Comparison of ENCODE assay signal across 25 cellular contexts in the genomic region with DNA sequence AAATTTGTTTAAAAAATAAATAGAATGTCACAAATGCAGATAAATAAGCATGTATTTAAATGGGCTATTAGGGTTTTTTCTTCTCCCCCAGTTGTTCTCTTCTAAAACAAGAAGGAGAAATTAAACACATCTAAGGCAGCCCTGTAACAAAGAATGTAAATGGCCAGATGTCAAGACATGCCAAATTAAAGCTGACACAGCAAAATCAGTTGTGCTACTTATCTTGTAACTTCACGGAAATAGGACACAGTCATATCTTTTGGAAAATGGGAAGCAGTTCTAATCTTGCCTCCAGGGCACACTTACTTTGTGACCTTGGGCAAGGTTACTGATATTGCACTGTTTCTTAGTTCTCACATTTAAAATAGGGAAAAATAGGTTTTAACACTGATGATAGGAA.
"Had no signal": no experiment of that assay in that cellular context is flagged by ENCODE, and none has a peak within 500 bp of the region (broad histone marks: within the 10 kb centered on the region; RNA-seq: fewer than 3 reads in every experiment).

No MANE protein-coding gene starts in this region.

- H3K9me3 ChIP-seq: MG63, SJCRH30 had no signal

- H3K27ac ChIP-seq: PC-9, Peyer's patch, SJCRH30 had no signal

- H3K4me2 ChIP-seq: PC-9 had no signal

- H2AFZ ChIP-seq: PC-9 had no signal

- H3K4me3 ChIP-seq: MG63, PC-9, Peyer's patch, SJCRH30 had no signal

- DNase-seq: Karpas-422; KG1; MG63; NCI-H1092; NCI-H1105 treated with DMSO at 0.1 percent for 48 hours; NCI-H1417 treated with DMSO at 0.1 percent for 48 hours; NCI-H146; NCI-H1694 treated with DMSO at 0.1 percent for 48 hours; NCI-H1930; NCI-H2081; NCI-H2171; NCI-H226; NCI-H446; NCI-H510A; NCI-H524 treated with DMSO at 0.1 percent for 48 hours; NCI-H69; NCI-H774; NK-92 treated with Interleukin-12 subunit alpha and Interleukin-12 subunit beta, amount 100 ng/mL, for 24 hours; PC-9; Peyer's patch; SHP77 treated with DMSO at 0.1 percent for 48 hours; SJCRH30; T-helper 1 cell had no signal

- H3K27me3 ChIP-seq: MG63, Peyer's patch, SJCRH30 had no signal

- H3K4me1 ChIP-seq: Peyer's patch, SJCRH30 had no signal

- H3K36me3 ChIP-seq: MG63, Peyer's patch, SJCRH30 had no signal

- ATAC-seq: Right ventricle myocardium inferior, SK-N-SH treated with all-trans-retinoic acid at 6 μM for 48 hours had no signal
